ENCODE assay signal across 28 cellular contexts in the genomic region with DNA sequence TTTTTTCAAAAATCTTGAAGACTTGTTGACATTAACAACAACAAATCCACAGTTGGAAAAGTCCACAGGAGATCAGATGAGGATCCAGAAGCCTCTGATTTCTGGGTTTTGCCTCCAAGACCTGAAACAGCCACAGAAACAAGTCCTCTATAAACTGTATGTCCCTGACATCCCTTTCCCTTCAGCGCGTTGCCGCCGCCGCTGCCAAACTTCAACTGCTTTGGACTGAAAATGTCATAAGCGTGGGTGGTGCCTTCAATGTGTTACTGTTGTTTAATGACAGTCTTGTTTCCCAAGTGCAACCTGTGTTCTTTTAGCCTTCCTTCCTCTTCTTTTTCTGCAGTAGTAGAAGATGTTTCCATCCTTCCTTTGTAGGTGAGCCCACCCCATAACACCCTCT.
"Had no signal": no experiment of that assay in that cellular context is flagged by ENCODE, and none has a peak within 500 bp of the region (broad histone marks: within the 10 kb centered on the region; RNA-seq: fewer than 3 reads in every experiment).

No MANE protein-coding gene starts in this region.

- H3K27ac ChIP-seq: neural progenitor cell, ovary, parathyroid adenoma, psoas muscle, right lobe of liver, sigmoid colon, stomach, thoracic aorta, thyroid gland, tibial nerve, upper lobe of left lung, vagina had no signal

- H3K4me1 Mint-ChIP-seq: natural killer cell; nephron; neural progenitor cell; stimulated activated effector memory CD8-positive, alpha-beta T cell treated with anti-CD3 and anti-CD28 coated beads, Interleukin-12 subunit alpha, Interleukin-12 subunit beta, amount 100 ng/mL, for 72 hours; stimulated activated naive B cell treated with anti-CD40 and anti-IgM and Interleukin-4, amounts not matched to agents 10 μg/mL and 1 μg/mL and 100 μg/mL, for 72 hours had no signal

- H3K27me3 ChIP-seq: neural progenitor cell, ovary, right lobe of liver, sigmoid colon, stomach, thyroid gland, tibial nerve, upper lobe of left lung, vagina had no signal

- ATAC-seq: natural killer cell; psoas muscle; right cardiac atrium; right lobe of liver; stimulated activated effector memory CD8-positive, alpha-beta T cell treated with anti-CD3 and anti-CD28 coated beads, Interleukin-12 subunit alpha, Interleukin-12 subunit beta, amount 100 ng/mL, for 72 hours; stimulated activated naive B cell treated with anti-CD40 and anti-IgM and Interleukin-4, amounts not matched to agents 10 μg/mL and 1 μg/mL and 100 μg/mL, for 72 hours had no signal

- H3K36me3 Mint-ChIP-seq: natural killer cell; stimulated activated effector memory CD8-positive, alpha-beta T cell treated with anti-CD3 and anti-CD28 coated beads, Interleukin-12 subunit alpha, Interleukin-12 subunit beta, amount 100 ng/mL, for 72 hours; stimulated activated naive B cell treated with anti-CD40 and anti-IgM and Interleukin-4, amounts not matched to agents 10 μg/mL and 1 μg/mL and 100 μg/mL, for 72 hours had no signal

- H3K4me3 Mint-ChIP-seq: natural killer cell; nephron; neural progenitor cell; stimulated activated effector memory CD8-positive, alpha-beta T cell treated with anti-CD3 and anti-CD28 coated beads, Interleukin-12 subunit alpha, Interleukin-12 subunit beta, amount 100 ng/mL, for 72 hours; stimulated activated naive B cell treated with anti-CD40 and anti-IgM and Interleukin-4, amounts not matched to agents 10 μg/mL and 1 μg/mL and 100 μg/mL, for 72 hours; stimulated activated naive CD8-positive, alpha-beta T cell treated with anti-CD3 and anti-CD28 coated beads, Interleukin-15, Interleukin-2, amounts not matched to agents 100 ng/mL and 50 ng/mL, for 24 hours had no signal

- H3K36me3 ChIP-seq: neural progenitor cell, ovary, right lobe of liver, sigmoid colon, stomach, thoracic aorta, thyroid gland, tibial nerve, upper lobe of left lung, vagina had no signal

- H3K27ac Mint-ChIP-seq: natural killer cell; nephron; neural progenitor cell; progenitor cell of endocrine pancreas; stimulated activated effector memory CD8-positive, alpha-beta T cell treated with anti-CD3 and anti-CD28 coated beads, Interleukin-12 subunit alpha, Interleukin-12 subunit beta, amount 100 ng/mL, for 72 hours; stimulated activated naive B cell treated with anti-CD40 and anti-IgM and Interleukin-4, amounts not matched to agents 10 μg/mL and 1 μg/mL and 100 μg/mL, for 72 hours; stimulated activated naive CD8-positive, alpha-beta T cell treated with anti-CD3 and anti-CD28 coated beads, Interleukin-15, Interleukin-2, amounts not matched to agents 100 ng/mL and 50 ng/mL, for 24 hours had no signal

- H2AFZ ChIP-seq: neural progenitor cell, parathyroid adenoma had no signal

- FAIRE-seq: small intestine, urothelium cell line had no signal

- H3K27me3 Mint-ChIP-seq: stimulated activated naive B cell treated with anti-CD40 and anti-IgM and Interleukin-4, amounts not matched to agents 10 μg/mL and 1 μg/mL and 100 μg/mL, for 72 hours; stimulated activated naive CD8-positive, alpha-beta T cell treated with anti-CD3 and anti-CD28 coated beads, Interleukin-15, Interleukin-2, amounts not matched to agents 100 ng/mL and 50 ng/mL, for 24 hours had no signal

- H3K9me3 ChIP-seq: ovary, psoas muscle, right lobe of liver, stomach, thoracic aorta, thyroid gland, vagina had no signal

- H3K4me1 ChIP-seq: neural progenitor cell, parathyroid adenoma, psoas muscle, right lobe of liver, sigmoid colon, stomach, thyroid gland, tibial nerve, upper lobe of left lung, vagina had no signal

- H3K4me2 ChIP-seq: neural progenitor cell had no signal

- H3K79me2 ChIP-seq: parathyroid adenoma had no signal

- H3K4me3 ChIP-seq: neural progenitor cell, ovary, psoas muscle, right lobe of liver, sigmoid colon, stomach, thoracic aorta, thyroid gland, tibial nerve, upper lobe of left lung, vagina had no signal

- H3K9ac ChIP-seq: neural progenitor cell, parathyroid adenoma had no signal

- DNase-seq: natural killer cell; occipital lobe; ovary; psoas muscle; right cardiac atrium; right lobe of liver; sigmoid colon; small intestine; stimulated activated CD4-positive, alpha-beta T cell treated with anti-CD3 and anti-CD28 coated beads, Interleukin-15, amount 100 ng/mL, for 24 hours; stimulated activated CD4-positive, alpha-beta T cell treated with anti-CD3 and anti-CD28 coated beads, Interleukin-2, amount 100 ng/mL, for 24 hours; stimulated activated CD4-positive, alpha-beta T cell treated with anti-CD3 and anti-CD28 coated beads, Interleukin-2, amount 100 ng/mL, for 48 hours; stimulated activated CD4-positive, alpha-beta T cell treated with anti-CD3 and anti-CD28 coated beads, Interleukin-4, amount 100 ng/mL, for 24 hours; stimulated activated naive B cell treated with anti-CD40 and anti-IgM and Interleukin-4, amounts not matched to agents 10 μg/mL and 1 μg/mL and 100 μg/mL, for 72 hours; stimulated activated naive CD4-positive, alpha-beta T cell treated with Interleukin-2 at 50 U/mL for 16 hours; stomach; thyroid gland; trophoblast cell had no signal
